In genomic region chr16:17372383-17372782, GRCh38 we compare ENCODE assay signal across 20 cellular contexts.
A peak's percentile ranks its signal among the peaks of the same experiment; 100 is the strongest.
DNase-seq lines count a peak whose midpoint lies in the region; ATAC-seq, FAIRE-seq and TF ChIP-seq lines count a peak whose summit lies in the region.
"Had no signal": no experiment of that assay in that cellular context is flagged by ENCODE, and none has a peak within 500 bp of the region (broad histone marks: within the 10 kb centered on the region; RNA-seq: fewer than 3 reads in every experiment).

No MANE protein-coding gene starts in this region.

- peaks cover 12% of the 10 kb centered on the region for H3K79me2 ChIP-seq in SU-DHL-6 (ENCODE audit: insufficient read depth, low read length)

- no peaks in the 10 kb centered on the region for H3K4me1 ChIP-seq in A549

- 27% methylated on average over 5 of the region's 5 CpGs for WGBS in A549 (ENCODE audit: missing lambda C conversion rate)

- H3K36me3 Mint-ChIP-seq in CD4-positive, alpha-beta T cell (ENCODE audit: low read depth) = peaks cover 4% of the 10 kb centered on the region
- peaks cover 17 to 24% of the 10 kb centered on the region in 2 donors for H3K36me3 Mint-ChIP-seq in stimulated activated naive B cell treated with anti-CD40 and anti-IgM and Interleukin-4, amounts not matched to agents 10 μg/mL and 1 μg/mL and 100 μg/mL, for 72 hours
- H3K36me3 Mint-ChIP-seq: activated CD4-positive, alpha-beta memory T cell treated with anti-CD3 and anti-CD28 coated beads for 36 hours had no signal

- H3K27ac Mint-ChIP-seq in CD4-positive, alpha-beta T cell = peak overlapping the region; percentile 93
- H3K27ac Mint-ChIP-seq in stimulated activated naive B cell treated with anti-CD40 and anti-IgM and Interleukin-4, amounts not matched to agents 10 μg/mL and 1 μg/mL and 100 μg/mL, for 72 hours = no peak overlapping the region
- H3K27ac Mint-ChIP-seq: activated CD4-positive, alpha-beta memory T cell treated with anti-CD3 and anti-CD28 coated beads for 36 hours; activated naive CD8-positive, alpha-beta T cell treated with anti-CD3 and anti-CD28 coated beads for 36 hours had no signal

- no peaks in the 10 kb centered on the region for H3K9me2 ChIP-seq in SU-DHL-6 (replicated peaks; ENCODE audit: insufficient read depth, low read length)

- H2AFZ ChIP-seq in SU-DHL-6 (ENCODE audit: low read depth, low read length, severe bottlenecking) = no peak overlapping the region
- H2AFZ ChIP-seq: parathyroid adenoma had no signal

- CTCF ChIA-PET in A549 (lab: Yijun Ruan, JAX) = no interaction called here
- CTCF ChIA-PET in CD4-positive, alpha-beta T cell (lab: Charles Lee) = no interaction called here

- no peak for FAIRE-seq in A549 (lab: Jason Lieb, UNC)
- FAIRE-seq: TTC549 had no signal

- TF ChIP-seq RAD21 in A549 (conservative IDR thresholded peaks at IDR 0.05 in 1 of 2, IDR thresholded peaks at IDR 0.05 in 1 of 2) = no peak

- H3K9me3 ChIP-seq in A549 (no peaks in the 10 kb centered on the region), SU-DHL-6 (ENCODE audit: insufficient read depth, low read length) (no peaks in the 10 kb centered on the region), WERI-Rb-1 (ENCODE audit: severe bottlenecking) (no peaks in the 10 kb centered on the region)
- H3K9me3 ChIP-seq in CD4-positive, alpha-beta T cell (ENCODE audit: control insufficient read depth, low read length) = no peaks in the 10 kb centered on the region

- H3K27ac ChIP-seq in A549 = no peak overlapping the region
- no peak overlapping the region for H3K27ac ChIP-seq in CD4-positive, alpha-beta T cell (ENCODE audit: low read depth, low read length)
- peak overlapping the region; percentile 28; the same call in 1 of the 2 replicates for H3K27ac ChIP-seq in SU-DHL-6 (ENCODE audit: low read depth, low read length)
- H3K27ac ChIP-seq in WERI-Rb-1 = no peak overlapping the region
- H3K27ac ChIP-seq: KMS-11, parathyroid adenoma had no signal

- H3K9ac ChIP-seq in SU-DHL-6 (ENCODE audit: low read length) = no peak overlapping the region
- H3K9ac ChIP-seq: KMS-11, parathyroid adenoma had no signal

- no peak for ATAC-seq in A549
- no peak for ATAC-seq in CD4-positive, alpha-beta T cell (ENCODE audit: poor library complexity)
- no peak for ATAC-seq in stimulated activated naive B cell treated with anti-CD40 and anti-IgM and Interleukin-4, amounts not matched to agents 10 μg/mL and 1 μg/mL and 100 μg/mL, for 72 hours (replicated peaks)
- ATAC-seq: activated T-cell treated with anti-CD3 and anti-CD28 coated beads, Interleukin-2, amount 50 U/mL, for 4 hours; Panc1 had no signal

- TF ChIP-seq POLR2A in A549 (IDR thresholded peaks at IDR 0.05; ENCODE audit: low read length) = no peak

- H3K9me3 Mint-ChIP-seq in CD4-positive, alpha-beta T cell = no peaks in the 10 kb centered on the region
- H3K9me3 Mint-ChIP-seq in stimulated activated naive B cell treated with anti-CD40 and anti-IgM and Interleukin-4, amounts not matched to agents 10 μg/mL and 1 μg/mL and 100 μg/mL, for 72 hours = peaks cover 0 to 2% of the 10 kb centered on the region in 2 donors
- H3K9me3 Mint-ChIP-seq: activated CD4-positive, alpha-beta memory T cell treated with anti-CD3 and anti-CD28 coated beads for 36 hours; activated T-cell treated with anti-CD3 and anti-CD28 coated beads, Interleukin-2, amount 50 U/mL, for 4 hours had no signal

- no peak for TF ChIP-seq CTCF in A549 (IDR thresholded peaks at IDR 0.05)
- TF ChIP-seq CTCF in CD4-positive, alpha-beta T cell (IDR thresholded peaks at IDR 0.05) = no peak
- no peak for TF ChIP-seq CTCF in SU-DHL-6 (IDR thresholded peaks at IDR 0.05; ENCODE audit: insufficient read depth, low read length, poor library complexity, severe bottlenecking)
- no peak for TF ChIP-seq CTCF in WERI-Rb-1 (IDR thresholded peaks at IDR 0.05; ENCODE audit: low read depth, low read length)

- H4K20me1 ChIP-seq in SU-DHL-6 (ENCODE audit: low read depth, low read length) = no peaks in the 10 kb centered on the region

- H3K36me3 ChIP-seq in SU-DHL-6 (ENCODE audit: low read length) (no peaks in the 10 kb centered on the region), WERI-Rb-1 (no peaks in the 10 kb centered on the region)

- peaks cover 35% of the 10 kb centered on the region for H3F3A ChIP-seq in SU-DHL-6 (ENCODE audit: insufficient read depth)

- intact Hi-C loops in CD4-positive, alpha-beta T cell (cut with DNase I, micrococcal nuclease) = loop anchor here in 1 of 2 experiments (2.0 to 10.0 kb wide), 4 partner anchors 35 to 358 kb away; partner anchors contain the start of gene XYLT1

- TF ChIP-seq EP300 in A549 (IDR thresholded peaks at IDR 0.05) = no peak

- H3K4me3 Mint-ChIP-seq in CD4-positive, alpha-beta T cell = no peak overlapping the region
- no peak overlapping the region for H3K4me3 Mint-ChIP-seq in stimulated activated naive B cell treated with anti-CD40 and anti-IgM and Interleukin-4, amounts not matched to agents 10 μg/mL and 1 μg/mL and 100 μg/mL, for 72 hours
- H3K4me3 Mint-ChIP-seq: activated CD4-positive, alpha-beta memory T cell treated with anti-CD3 and anti-CD28 coated beads for 36 hours; activated naive CD8-positive, alpha-beta T cell treated with anti-CD3 and anti-CD28 coated beads for 36 hours; activated T-cell treated with anti-CD3 and anti-CD28 coated beads, Interleukin-2, amount 50 U/mL, for 4 hours had no signal

- H3K4me3 ChIP-seq in A549 (no peak overlapping the region), SU-DHL-6 (ENCODE audit: insufficient read depth, low read length, poor library complexity, severe bottlenecking) (no peak overlapping the region), WERI-Rb-1 (ENCODE audit: low read depth, low read length) (no peak overlapping the region)

- POLR2A ChIA-PET in A549 (lab: Yijun Ruan, JAX) = no interaction called here
- POLR2A ChIA-PET in CD4-positive, alpha-beta T cell (lab: Charles Lee) = interaction anchor here (1.0 to 5.6 kb wide), 5 partner anchors 13 to 96 kb away, joined by 3 to 51 read pairs (median 3); no protein-coding TSS in a partner anchor

- no peaks in the 10 kb centered on the region for H3K27me3 Mint-ChIP-seq in CD4-positive, alpha-beta T cell
- no peaks in the 10 kb centered on the region for H3K27me3 Mint-ChIP-seq in stimulated activated naive B cell treated with anti-CD40 and anti-IgM and Interleukin-4, amounts not matched to agents 10 μg/mL and 1 μg/mL and 100 μg/mL, for 72 hours
- H3K27me3 Mint-ChIP-seq: activated CD4-positive, alpha-beta memory T cell treated with anti-CD3 and anti-CD28 coated beads for 36 hours; activated naive CD8-positive, alpha-beta T cell treated with anti-CD3 and anti-CD28 coated beads for 36 hours had no signal

- H3K27me3 ChIP-seq in CD4-positive, alpha-beta T cell (ENCODE audit: control insufficient read depth, insufficient read depth, low read length) = no peaks in the 10 kb centered on the region
- H3K27me3 ChIP-seq in SU-DHL-6 (ENCODE audit: low read length) (no peaks in the 10 kb centered on the region), WERI-Rb-1 (ENCODE audit: insufficient read depth, low read depth, severe bottlenecking) (no peaks in the 10 kb centered on the region)

- H3K4me1 Mint-ChIP-seq in CD4-positive, alpha-beta T cell (ENCODE audit: low read depth) = peaks cover 90% of the 10 kb centered on the region
- peaks cover 65 to 88% of the 10 kb centered on the region in 2 donors for H3K4me1 Mint-ChIP-seq in stimulated activated naive B cell treated with anti-CD40 and anti-IgM and Interleukin-4, amounts not matched to agents 10 μg/mL and 1 μg/mL and 100 μg/mL, for 72 hours

- H3K4me2 ChIP-seq in A549 (no peak overlapping the region), SU-DHL-6 (ENCODE audit: low read depth, low read length, poor library complexity, severe bottlenecking) (no peak overlapping the region)
- H3K4me2 ChIP-seq: KMS-11 had no signal

- DNase-seq in A549 (ENCODE audit: low read depth in 1 of 2, low spot score in 1 of 2) = no peak
- no peak for DNase-seq in CD4-positive, alpha-beta T cell
- peak; percentile 35 for DNase-seq in fibroblast of peridontal ligament (ENCODE audit: extremely low read depth)
- no peak for DNase-seq in GM19238 (ENCODE audit: insufficient read length, low spot score)
- no peak for DNase-seq in amygdala (lab: John Stamatoyannopoulos, UW)
- DNase-seq in stimulated activated naive B cell treated with anti-CD40 and anti-IgM and Interleukin-4, amounts not matched to agents 10 μg/mL and 1 μg/mL and 100 μg/mL, for 72 hours = no peak
- DNase-seq in WERI-Rb-1 = no peak
- DNase-seq: activated CD4-positive, alpha-beta memory T cell treated with anti-CD3 and anti-CD28 coated beads for 36 hours; activated naive CD8-positive, alpha-beta T cell treated with anti-CD3 and anti-CD28 coated beads for 36 hours; activated T-cell treated with anti-CD3 and anti-CD28 coated beads, Interleukin-2, amount 50 U/mL, for 4 hours; HCEC 1CT; mammary epithelial cell; NCI-H1105 treated with DMSO at 0.1 percent for 48 hours; NCI-H526 treated with DMSO at 0.1 percent for 48 hours; stimulated activated CD4-positive, alpha-beta T cell treated with anti-CD3 and anti-CD28 coated beads, Interleukin-2, amount 100 ng/mL, for 24 hours had no signal

TF ChIP-seq in A549, 52 proteins besides CTCF, POLR2A, EP300 and RAD21:
- peak; percentile 78 for TF ChIP-seq REST (IDR thresholded peaks at IDR 0.05)
- no peak for TF ChIP-seq JUN (IDR thresholded peaks at IDR 0.05)
